ENCODE assay signal across 1 cellular context in genomic region chr3:52237659-52238172, GRCh38.
A peak's percentile ranks its signal among the peaks of the same experiment; 100 is the strongest.
TF ChIP-seq lines count a peak whose summit lies in the region.

No MANE protein-coding gene starts in this region.

TF ChIP-seq in IMR-90, 13 proteins besides CTCF, POLR2A, EP300 and RAD21:
- TF ChIP-seq NFE2L2 (IDR thresholded peaks at IDR 0.05; ENCODE audit: low read depth, low read length) = peak; percentile 43; the same call in 1 of the 2 replicates
- TF ChIP-seq ELK1 (IDR thresholded peaks at IDR 0.05; ENCODE audit: borderline replicate concordance, low read depth, low read length) = no peak
- peak; percentile 69; the same call in 1 of the 2 replicates for TF ChIP-seq MAZ (IDR thresholded peaks at IDR 0.05; ENCODE audit: borderline replicate concordance, low read depth, low read length)
- no peak for TF ChIP-seq RCOR1 (IDR thresholded peaks at IDR 0.05; ENCODE audit: insufficient replicate concordance, low read length)
- no peak for TF ChIP-seq SMC3 (IDR thresholded peaks at IDR 0.05; ENCODE audit: low read depth, low read length)
- TF ChIP-seq USF2 (IDR thresholded peaks at IDR 0.05; ENCODE audit: low read depth, low read length) = no peak
- TF ChIP-seq CHD1 (IDR thresholded peaks at IDR 0.05; ENCODE audit: low read depth, low read length) = no peak
- TF ChIP-seq MAFK (IDR thresholded peaks at IDR 0.05; ENCODE audit: low read depth, low read length) = no peak
- TF ChIP-seq MXI1 (IDR thresholded peaks at IDR 0.05; ENCODE audit: borderline replicate concordance, low read depth, low read length) = peak; percentile 53; the same call in 1 of the 2 replicates
- TF ChIP-seq BHLHE40 (IDR thresholded peaks at IDR 0.05; ENCODE audit: low read depth, low read length) = no peak
- no peak for TF ChIP-seq CEBPB (IDR thresholded peaks at IDR 0.05; ENCODE audit: low read depth, low read length)
- TF ChIP-seq FOS (IDR thresholded peaks at IDR 0.05; ENCODE audit: low read depth, low read length) = peak; percentile 63; the same call in 1 of the 2 replicates
- TF ChIP-seq RFX5 (IDR thresholded peaks at IDR 0.05; ENCODE audit: low read depth, low read length) = no peak
